12 cellular contexts compared by ENCODE assay signal in the genomic region with DNA sequence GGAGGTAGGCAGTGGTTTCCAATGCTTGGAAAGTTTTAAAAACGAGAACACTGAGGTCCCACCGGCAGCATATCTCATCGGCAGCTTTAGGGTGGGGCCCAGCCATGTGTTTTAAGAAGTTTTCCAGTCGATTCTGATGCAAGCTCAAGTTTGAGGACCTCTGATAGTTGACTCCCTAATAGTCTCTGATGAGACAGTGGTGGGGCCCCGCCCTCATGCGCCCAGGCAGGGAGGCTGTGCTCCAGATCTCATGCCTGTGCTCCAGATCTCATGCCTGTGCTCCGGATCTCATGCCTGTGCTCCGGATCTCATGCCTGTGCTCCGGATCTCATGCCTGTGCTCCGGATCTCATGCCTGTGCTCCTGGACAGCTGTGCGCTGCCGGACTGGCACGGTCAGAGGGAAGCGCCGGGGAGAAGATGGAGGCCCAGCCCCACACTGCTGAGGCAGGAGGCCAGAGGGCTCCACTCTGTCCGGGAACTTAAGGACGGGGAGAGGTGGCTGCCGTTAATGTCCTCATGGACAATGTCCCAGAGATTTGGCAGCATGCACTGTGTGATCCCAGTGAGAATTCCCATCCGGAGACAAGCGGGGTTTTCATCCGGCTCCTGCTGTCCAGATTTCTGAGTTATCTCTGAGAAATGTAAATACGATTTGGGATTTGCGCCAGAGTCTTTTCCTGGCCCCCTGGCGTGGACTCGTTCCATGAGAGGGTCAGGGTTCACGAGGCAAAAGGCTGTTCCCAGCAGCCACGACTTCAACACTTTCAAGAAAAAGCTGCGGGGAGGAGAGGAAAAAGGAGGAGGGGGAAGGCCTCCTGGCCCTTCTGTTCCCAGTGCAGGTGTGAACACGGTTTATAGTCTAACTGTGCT. TPM values are rescaled to one million over a fixed set of nuclear protein-coding genes. Genes with fewer than 3 reads are reported as not detected.
A peak's percentile ranks its signal among the peaks of the same experiment; 100 is the strongest.
DNase-seq lines count a peak whose midpoint lies in the region; ATAC-seq and TF ChIP-seq lines count a peak whose summit lies in the region.
"Had no signal": no experiment of that assay in that cellular context is flagged by ENCODE, and none has a peak within 500 bp of the region (broad histone marks: within the 10 kb centered on the region; RNA-seq: fewer than 3 reads in every experiment).

No MANE protein-coding gene starts in this region.

- H3K9me3 ChIP-seq in mucosa of rectum (ENCODE audit: control insufficient read depth in 2 of 2, low read length in 2 of 2): no peaks in the 10 kb centered on the region
- no peaks in the 10 kb centered on the region for H3K9me3 ChIP-seq in uterus

- no peak overlapping the region for H3K4me3 Mint-ChIP-seq in activated T-cell treated with anti-CD3 and anti-CD28 coated beads, Interleukin-2, amount 50 U/mL, for 24 hours

- no peak for TF ChIP-seq CTCF in uterus (IDR thresholded peaks at IDR 0.05)

- DNase-seq in activated T-cell treated with anti-CD3 and anti-CD28 coated beads, Interleukin-2, amount 50 U/mL, for 24 hours: no peak
- DNase-seq in activated T-cell treated with anti-CD3 and anti-CD28 coated beads for 4 hours (no peak), uterus (peak; percentile 61 to 69), HK-2 (ENCODE audit: unreplicated experiment) (no peak), hippocampal formation (lab: John Stamatoyannopoulos, UW) (no peak), NCI-H2196 (lab: John Stamatoyannopoulos, UW; ENCODE audit: unreplicated experiment) (no peak)
- DNase-seq: NCI-H524 treated with DMSO at 0.1 percent for 48 hours; stimulated activated CD4-positive, alpha-beta T cell treated with anti-CD3 and anti-CD28 coated beads, Interleukin-4, amount 100 ng/mL, for 24 hours had no signal

- peaks cover 12% of the 10 kb centered on the region for H3K4me1 Mint-ChIP-seq in activated T-cell treated with anti-CD3 and anti-CD28 coated beads, Interleukin-2, amount 50 U/mL, for 24 hours (ENCODE audit: low read depth)

- peak overlapping the region; percentile 52 for H3K27ac Mint-ChIP-seq in activated T-cell treated with anti-CD3 and anti-CD28 coated beads, Interleukin-2, amount 50 U/mL, for 24 hours

- no peaks in the 10 kb centered on the region for H3K27me3 Mint-ChIP-seq in activated T-cell treated with anti-CD3 and anti-CD28 coated beads, Interleukin-2, amount 50 U/mL, for 24 hours

- TF ChIP-seq POLR2A in uterus (IDR thresholded peaks at IDR 0.05): no peak

- intact Hi-C loops in uterus (cut with DNase I; ENCODE audit: low total_unique reads): no loop called here

- no peaks in the 10 kb centered on the region for H3K27me3 ChIP-seq in mucosa of rectum (ENCODE audit: control insufficient read depth in 2 of 2, insufficient read depth in 2 of 2, low read length in 2 of 2)
- H3K27me3 ChIP-seq in uterus: no peaks in the 10 kb centered on the region

- ATAC-seq in esophagus mucosa: peak; percentile 53
- ATAC-seq: GM12878 had no signal

- H3K27ac ChIP-seq in mucosa of rectum (ENCODE audit: low read depth in 2 of 2, low read length in 2 of 2) (peak overlapping the region; percentile 58 to 83), uterus (peak overlapping the region; percentile 64 to 79)

- H3K9ac ChIP-seq in mucosa of rectum (ENCODE audit: low read depth in 1 of 2, low read length in 2 of 2): peak overlapping the region; percentile 43 to 52

- H3K4me1 ChIP-seq in mucosa of rectum (ENCODE audit: control insufficient read depth in 2 of 2, insufficient read depth in 2 of 2, low read length in 2 of 2) (peaks cover 0 to 9% of the 10 kb centered on the region in 2 donors), uterus (no peaks in the 10 kb centered on the region)

- peaks cover 59% of the 10 kb centered on the region for H3K36me3 Mint-ChIP-seq in activated T-cell treated with anti-CD3 and anti-CD28 coated beads, Interleukin-2, amount 50 U/mL, for 24 hours (ENCODE audit: low read depth)

- H3K9me3 Mint-ChIP-seq in activated T-cell treated with anti-CD3 and anti-CD28 coated beads, Interleukin-2, amount 50 U/mL, for 24 hours: no peaks in the 10 kb centered on the region

- H3K4me3 ChIP-seq in mucosa of rectum (ENCODE audit: low read length in 2 of 2) (peak overlapping the region in 1 of 2 donors; percentile 20), uterus (no peak overlapping the region)
- H3K4me3 ChIP-seq: GM12878 had no signal

- H3K36me3 ChIP-seq in mucosa of rectum (ENCODE audit: control insufficient read depth in 2 of 2, insufficient read depth in 2 of 2, low read length in 2 of 2): peaks cover 24 to 28% of the 10 kb centered on the region in 2 donors
- H3K36me3 ChIP-seq in uterus: no peaks in the 10 kb centered on the region

RNA-seq across cellular contexts. Expression of a gene that starts 9.4 kb away (rescaled TPM):
- not detected for total RNA-seq in esophagus mucosa
- under 1 TPM in 2 of 4 donors, not detected in 2; 0.37 to 0.55 TPM for total RNA-seq in uterus
- total RNA-seq: kidney epithelial cell had no signal

RNA-seq across cellular contexts. Expression of a gene that starts 10.4 kb away (rescaled TPM):
- total RNA-seq in esophagus mucosa: 1,503 TPM
- 1,000 to 10,000 TPM; 1,483 to 9,424 (median 4,498) TPM for total RNA-seq in uterus

RNA-seq across cellular contexts. Expression of a gene that starts 27.3 kb away (rescaled TPM):
- total RNA-seq in esophagus mucosa (10.6 TPM), uterus (10 to 100 TPM in 3 of 4 donors, 1 to 10 TPM in 1; 4.1 to 28.6 (median 15.2) TPM)

Comparison
In these comparisons a context has a peak if more than half of its experiments do, and no peak if none do; other contexts are left out.
1. DNase-seq: peak in uterus (2 of 2); none in activated T-cell treated with anti-CD3 and anti-CD28 coated beads, Interleukin-2, amount 50 U/mL, for 24 hours (single experiment), activated T-cell treated with anti-CD3 and anti-CD28 coated beads for 4 hours (single experiment), HK-2 (single experiment), hippocampal formation (0 of 2) and NCI-H2196 (single experiment).